1 cellular context compared by ENCODE assay signal in genomic region chr2:17757321-17757720, GRCh38.
TF ChIP-seq lines count a peak whose summit lies in the region.

No MANE protein-coding gene starts in this region.

TF ChIP-seq in HepG2, 621 proteins besides CTCF, POLR2A, EP300 and RAD21 (continues in another document):
- TF ChIP-seq ZFP62 (CRISPR knock-in tag; IDR thresholded peaks at IDR 0.05) (no peak), CREB1 (IDR thresholded peaks at IDR 0.05) (no peak), CREB1 (CRISPR knock-in tag; IDR thresholded peaks at IDR 0.05) (peak; percentile 53; the same call in 1 of the 2 replicates), KAT8 (CRISPR knock-in tag; IDR thresholded peaks at IDR 0.05) (peak; percentile 74), SSRP1 (CRISPR knock-in tag; IDR thresholded peaks at IDR 0.05) (no peak), HIC2 (CRISPR knock-in tag; IDR thresholded peaks at IDR 0.05; ENCODE audit: low read depth) (no peak), ZFYVE20 (CRISPR knock-in tag; IDR thresholded peaks at IDR 0.05; ENCODE audit: borderline replicate concordance, low read depth) (no peak), ZNF407 (CRISPR knock-in tag; IDR thresholded peaks at IDR 0.05; ENCODE audit: not compliant biosample characterization) (no peak), ZNF790 (CRISPR knock-in tag; IDR thresholded peaks at IDR 0.05; ENCODE audit: borderline replicate concordance) (no peak), ARNT (IDR thresholded peaks at IDR 0.05) (no peak), TBX3 (IDR thresholded peaks at IDR 0.05; ENCODE audit: borderline replicate concordance) (no peak), KDM5A (IDR thresholded peaks at IDR 0.05; ENCODE audit: borderline replicate concordance, low read length) (peak; percentile 65; the same call in 1 of the 2 replicates), GZF1 (CRISPR knock-in tag; IDR thresholded peaks at IDR 0.05) (no peak), LBX2 (CRISPR knock-in tag; IDR thresholded peaks at IDR 0.05; ENCODE audit: borderline replicate concordance) (no peak), THAP9 (CRISPR knock-in tag; IDR thresholded peaks at IDR 0.05; ENCODE audit: borderline replicate concordance) (no peak), ISX (CRISPR knock-in tag; conservative IDR thresholded peaks at IDR 0.05) (no peak), ZNF136 (CRISPR knock-in tag; IDR thresholded peaks at IDR 0.05; ENCODE audit: low read depth) (no peak), ZNF350 (CRISPR knock-in tag; IDR thresholded peaks at IDR 0.05; ENCODE audit: borderline replicate concordance, low read depth) (no peak), ZNF484 (CRISPR knock-in tag; IDR thresholded peaks at IDR 0.05; ENCODE audit: borderline replicate concordance, low read depth) (no peak), POLR2AphosphoS5 (IDR thresholded peaks at IDR 0.05; ENCODE audit: low read depth, low read length) (peak; percentile 33; the same call in 1 of the 2 replicates), NR1H2 (CRISPR knock-in tag; IDR thresholded peaks at IDR 0.05; ENCODE audit: borderline replicate concordance, low read depth) (no peak), SIX1 (CRISPR knock-in tag; IDR thresholded peaks at IDR 0.05; ENCODE audit: borderline replicate concordance) (no peak), ZNF547 (CRISPR knock-in tag; IDR thresholded peaks at IDR 0.05) (no peak), CSRNP1 (CRISPR knock-in tag; IDR thresholded peaks at IDR 0.05) (no peak), ZNF75D (CRISPR knock-in tag; IDR thresholded peaks at IDR 0.05; ENCODE audit: borderline replicate concordance) (no peak), ZNF749 (CRISPR knock-in tag; IDR thresholded peaks at IDR 0.05; ENCODE audit: borderline replicate concordance) (no peak), CBX2 (IDR thresholded peaks at IDR 0.05; ENCODE audit: low read depth, low read length) (no peak), CBX2 (CRISPR knock-in tag; IDR thresholded peaks at IDR 0.05; ENCODE audit: low read depth) (no peak)
- TF ChIP-seq, protein P1, sequence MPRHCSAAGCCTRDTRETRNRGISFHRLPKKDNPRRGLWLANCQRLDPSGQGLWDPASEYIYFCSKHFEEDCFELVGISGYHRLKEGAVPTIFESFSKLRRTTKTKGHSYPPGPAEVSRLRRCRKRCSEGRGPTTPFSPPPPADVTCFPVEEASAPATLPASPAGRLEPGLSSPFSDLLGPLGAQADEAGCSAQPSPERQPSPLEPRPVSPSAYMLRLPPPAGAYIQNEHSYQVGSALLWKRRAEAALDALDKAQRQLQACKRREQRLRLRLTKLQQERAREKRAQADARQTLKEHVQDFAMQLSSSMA (CRISPR knock-in tag; IDR thresholded peaks at IDR 0.05): no peak
- TF ChIP-seq, protein P2, sequence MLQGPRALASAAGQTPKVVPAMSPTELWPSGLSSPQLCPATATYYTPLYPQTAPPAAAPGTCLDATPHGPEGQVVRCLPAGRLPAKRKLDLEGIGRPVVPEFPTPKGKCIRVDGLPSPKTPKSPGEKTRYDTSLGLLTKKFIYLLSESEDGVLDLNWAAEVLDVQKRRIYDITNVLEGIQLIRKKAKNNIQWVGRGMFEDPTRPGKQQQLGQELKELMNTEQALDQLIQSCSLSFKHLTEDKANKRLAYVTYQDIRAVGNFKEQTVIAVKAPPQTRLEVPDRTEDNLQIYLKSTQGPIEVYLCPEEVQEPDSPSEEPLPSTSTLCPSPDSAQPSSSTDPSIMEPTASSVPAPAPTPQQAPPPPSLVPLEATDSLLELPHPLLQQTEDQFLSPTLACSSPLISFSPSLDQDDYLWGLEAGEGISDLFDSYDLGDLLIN (CRISPR knock-in tag; IDR thresholded peaks at IDR 0.05; ENCODE audit: borderline replicate concordance): no peak
- TF ChIP-seq, protein P3, sequence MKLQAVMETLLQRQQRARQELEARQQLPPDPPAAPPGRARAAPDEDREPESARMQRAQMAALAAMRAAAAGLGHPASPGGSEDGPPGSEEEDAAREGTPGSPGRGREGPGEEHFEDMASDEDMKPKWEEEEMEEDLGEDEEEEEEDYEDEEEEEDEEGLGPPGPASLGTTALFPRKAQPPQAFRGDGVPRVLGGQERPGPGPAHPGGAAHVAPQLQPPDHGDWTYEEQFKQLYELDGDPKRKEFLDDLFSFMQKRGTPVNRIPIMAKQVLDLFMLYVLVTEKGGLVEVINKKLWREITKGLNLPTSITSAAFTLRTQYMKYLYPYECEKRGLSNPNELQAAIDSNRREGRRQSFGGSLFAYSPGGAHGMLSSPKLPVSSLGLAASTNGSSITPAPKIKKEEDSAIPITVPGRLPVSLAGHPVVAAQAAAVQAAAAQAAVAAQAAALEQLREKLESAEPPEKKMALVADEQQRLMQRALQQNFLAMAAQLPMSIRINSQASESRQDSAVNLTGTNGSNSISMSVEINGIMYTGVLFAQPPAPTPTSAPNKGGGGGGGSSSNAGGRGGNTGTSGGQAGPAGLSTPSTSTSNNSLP (IDR thresholded peaks at IDR 0.05; ENCODE audit: low read depth, low read length): peak; percentile 81
- TF ChIP-seq, protein P4, sequence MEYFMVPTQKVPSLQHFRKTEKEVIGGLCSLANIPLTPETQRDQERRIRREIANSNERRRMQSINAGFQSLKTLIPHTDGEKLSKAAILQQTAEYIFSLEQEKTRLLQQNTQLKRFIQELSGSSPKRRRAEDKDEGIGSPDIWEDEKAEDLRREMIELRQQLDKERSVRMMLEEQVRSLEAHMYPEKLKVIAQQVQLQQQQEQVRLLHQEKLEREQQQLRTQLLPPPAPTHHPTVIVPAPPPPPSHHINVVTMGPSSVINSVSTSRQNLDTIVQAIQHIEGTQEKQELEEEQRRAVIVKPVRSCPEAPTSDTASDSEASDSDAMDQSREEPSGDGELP (IDR thresholded peaks at IDR 0.05; ENCODE audit: borderline replicate concordance, low read depth): no peak
